In genomic region chr20:62724692-62725595, GRCh38 we compare ENCODE assay signal across 23 cellular contexts. TPM values are rescaled to one million over a fixed set of nuclear protein-coding genes. Genes with fewer than 3 reads are reported as not detected.
DNase-seq lines count a peak whose midpoint lies in the region.
"Had no signal": no experiment of that assay in that cellular context is flagged by ENCODE, and none has a peak within 500 bp of the region (broad histone marks: within the 10 kb centered on the region; RNA-seq: fewer than 3 reads in every experiment).

No MANE protein-coding gene starts in this region.

- peaks cover 67 to 87% (median 85%) of the 10 kb centered on the region in 10 experiments for H3K4me1 ChIP-seq in BLaER1 treated with 17β-estradiol and CSF1 and Interleukin-3, amounts not matched to agents 10 nM and 100 nM

- peaks cover 23% of the 10 kb centered on the region for H3K27me3 Mint-ChIP-seq in dendritic cell treated with granulocyte-macrophage colony-stimulating factor and Interleukin-4, amounts not matched to agents 40 ng/mL and 50 ng/mL, for 4 days

- peaks cover 0 to 4% (median 0%) of the 10 kb centered on the region in 11 experiments; a peak in 1 of 22 replicates for H3K36me3 ChIP-seq in BLaER1 treated with 17β-estradiol and CSF1 and Interleukin-3, amounts not matched to agents 10 nM and 100 nM
- H3K36me3 ChIP-seq: brain microvascular endothelial cell had no signal

- peak overlapping the region; percentile 79 to 98 (median 94) for H3K4me2 ChIP-seq in BLaER1 treated with 17β-estradiol and CSF1 and Interleukin-3, amounts not matched to agents 10 nM and 100 nM

- H3K4me3 ChIP-seq in BLaER1 treated with 17β-estradiol and CSF1 and Interleukin-3, amounts not matched to agents 10 nM and 100 nM: peak overlapping the region in 4 of 10 experiments; percentile 9 to 39 (median 11); a peak in 7 of 20 replicates
- H3K4me3 ChIP-seq: GM23248 had no signal

- H4K20me1 ChIP-seq in BLaER1 treated with 17β-estradiol and CSF1 and Interleukin-3, amounts not matched to agents 10 nM and 100 nM: no peaks in the 10 kb centered on the region

- H3K9me3 Mint-ChIP-seq in dendritic cell treated with granulocyte-macrophage colony-stimulating factor and Interleukin-4, amounts not matched to agents 40 ng/mL and 50 ng/mL, for 4 days: peaks cover 22% of the 10 kb centered on the region

- peak overlapping the region in 4 of 11 experiments; percentile 87 to 95 (median 92); a peak in 3 of 22 replicates for H3K27ac ChIP-seq in BLaER1 treated with 17β-estradiol and CSF1 and Interleukin-3, amounts not matched to agents 10 nM and 100 nM
- H3K27ac ChIP-seq: brain microvascular endothelial cell, GM23248 had no signal

- DNase-seq in EL: peak; percentile 36
- DNase-seq in posterior vena cava (ENCODE audit: low spot score): peak; percentile 78
- DNase-seq in cerebellar nuclear complex (lab: John Stamatoyannopoulos, UW): no peak
- no peak for DNase-seq in head of caudate nucleus
- no peak for DNase-seq in NCI-H1694 (lab: John Stamatoyannopoulos, UW)
- DNase-seq: activated CD4-positive, alpha-beta T cell treated with anti-CD3 and anti-CD28 coated beads, Interleukin-2, amount 10 ng/mL, durations not matched to agents 7 days and 5 days; activated naive CD4-positive, alpha-beta T cell treated with Interleukin-2 at 50 U/mL for 16 hours; brain microvascular endothelial cell; foreskin melanocyte; GM23248; HFFc6; IMR-90; mesenchymal stem cell; NCI-H446; stimulated activated CD4-positive, alpha-beta T cell treated with anti-CD3 and anti-CD28 coated beads, Interleukin-15, amount 100 ng/mL, for 24 hours; stimulated activated CD4-positive, alpha-beta T cell treated with anti-CD3 and anti-CD28 coated beads, Interleukin-4, amount 100 ng/mL, for 4 hours; T-cell; trophoblast cell had no signal

- H3K4me1 Mint-ChIP-seq in dendritic cell treated with granulocyte-macrophage colony-stimulating factor and Interleukin-4, amounts not matched to agents 40 ng/mL and 50 ng/mL, for 4 days (ENCODE audit: low read depth): peaks cover 45% of the 10 kb centered on the region
- H3K4me1 Mint-ChIP-seq: WTC11 had no signal

- H3K4me3 Mint-ChIP-seq in dendritic cell treated with granulocyte-macrophage colony-stimulating factor and Interleukin-4, amounts not matched to agents 40 ng/mL and 50 ng/mL, for 4 days: no peak overlapping the region
- H3K4me3 Mint-ChIP-seq: activated CD4-positive, alpha-beta T cell treated with anti-CD3 and anti-CD28 coated beads, Interleukin-2, amount 10 ng/mL, durations not matched to agents 7 days and 5 days; HFFc6; T-cell; WTC11 had no signal

- intact Hi-C loops in dendritic cell treated with granulocyte-macrophage colony-stimulating factor and Interleukin-4, amounts not matched to agents 40 ng/mL and 50 ng/mL, for 4 days (cut with micrococcal nuclease): no loop called here
- intact Hi-C loops in posterior vena cava (cut with DNase I): no loop called here
- intact Hi-C loops in head of caudate nucleus (cut with DNase I): no loop called here

- peaks cover 20 to 27% (median 21%) of the 10 kb centered on the region in 11 experiments for H3K9me3 ChIP-seq in BLaER1 treated with 17β-estradiol and CSF1 and Interleukin-3, amounts not matched to agents 10 nM and 100 nM (replicated peaks in 1 of 11)

- H3K27me3 ChIP-seq in BLaER1 treated with 17β-estradiol and CSF1 and Interleukin-3, amounts not matched to agents 10 nM and 100 nM: peaks cover 0 to 41% (median 0%) of the 10 kb centered on the region in 11 experiments; a peak in 6 of 22 replicates

- peak overlapping the region in 5 of 11 experiments; percentile 14 to 79 (median 35); a peak in 8 of 22 replicates for H3K9ac ChIP-seq in BLaER1 treated with 17β-estradiol and CSF1 and Interleukin-3, amounts not matched to agents 10 nM and 100 nM
- H3K9ac ChIP-seq: GM23248 had no signal

- H3K27ac Mint-ChIP-seq in dendritic cell treated with granulocyte-macrophage colony-stimulating factor and Interleukin-4, amounts not matched to agents 40 ng/mL and 50 ng/mL, for 4 days: peak overlapping the region; percentile 7
- H3K27ac Mint-ChIP-seq: activated CD4-positive, alpha-beta T cell treated with anti-CD3 and anti-CD28 coated beads, Interleukin-2, amount 10 ng/mL, durations not matched to agents 7 days and 5 days; HFFc6; progenitor cell of endocrine pancreas; T-cell; WTC11 had no signal

- H3K36me3 Mint-ChIP-seq in dendritic cell treated with granulocyte-macrophage colony-stimulating factor and Interleukin-4, amounts not matched to agents 40 ng/mL and 50 ng/mL, for 4 days (ENCODE audit: low read depth): no peaks in the 10 kb centered on the region

RNA-seq across cellular contexts. Expression of gene NTSR1, which starts 16.3 kb away (rescaled TPM):
- total RNA-seq in posterior vena cava: under 1 TPM in 1 of 2 donors, not detected in 1; 0.14 TPM
- total RNA-seq: activated CD8-positive, alpha-beta memory T cell treated with anti-CD3 and anti-CD28 coated beads for 36 hours; GM23248; progenitor cell of endocrine pancreas had no signal

Comparison
In these comparisons a context has a peak if more than half of its experiments do, and no peak if none do; other contexts are left out.
1. DNase-seq: peak in EL (single experiment) and posterior vena cava (single experiment); none in cerebellar nuclear complex (0 of 2), head of caudate nucleus (0 of 42) and NCI-H1694 (single experiment).